Comparison of ENCODE assay signal across 10 cellular contexts in the genomic region with DNA sequence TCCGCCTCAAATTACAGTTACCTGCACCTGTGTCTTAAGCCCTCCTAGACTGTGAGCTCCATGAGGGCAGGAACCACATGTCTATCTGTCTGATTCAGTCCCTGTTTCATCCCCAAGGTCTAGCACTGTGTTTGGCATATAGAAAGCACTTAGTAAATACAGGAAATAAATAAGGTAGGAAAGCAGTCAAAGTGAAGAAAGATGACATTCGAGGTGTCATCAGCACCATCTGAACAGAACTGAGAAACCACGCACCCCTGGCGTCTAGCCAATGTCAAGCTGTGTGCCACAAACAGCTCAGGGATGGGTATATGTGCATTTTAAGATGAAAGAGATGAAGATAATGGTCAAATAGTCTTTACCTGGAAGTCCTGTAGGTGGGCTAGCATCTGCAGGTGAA.
DNase-seq lines count a peak whose midpoint lies in the region; ATAC-seq, FAIRE-seq and TF ChIP-seq lines count a peak whose summit lies in the region.
"Had no signal": no experiment of that assay in that cellular context is flagged by ENCODE, and none has a peak within 500 bp of the region (broad histone marks: within the 10 kb centered on the region; RNA-seq: fewer than 3 reads in every experiment).

No MANE protein-coding gene starts in this region.

- H3K36me3 Mint-ChIP-seq in activated CD8-positive, alpha-beta T cell treated with anti-CD3 and anti-CD28 coated beads for 36 hours (ENCODE audit: low read depth) = peaks cover 40% of the 10 kb centered on the region

- TF ChIP-seq CTCF in activated CD8-positive, alpha-beta T cell treated with anti-CD3 and anti-CD28 coated beads for 36 hours (IDR thresholded peaks at IDR 0.05) = no peak
- no peak for TF ChIP-seq CTCF in coronary artery (IDR thresholded peaks at IDR 0.05)

- H3K27ac Mint-ChIP-seq in activated CD8-positive, alpha-beta T cell treated with anti-CD3 and anti-CD28 coated beads for 36 hours = peak overlapping the region; percentile 79

- intact Hi-C loops in activated CD8-positive, alpha-beta T cell treated with anti-CD3 and anti-CD28 coated beads for 36 hours (cut with micrococcal nuclease) = no loop called here

- H3K27ac ChIP-seq in coronary artery = no peak overlapping the region

- no peaks in the 10 kb centered on the region for H3K9me3 Mint-ChIP-seq in activated CD8-positive, alpha-beta T cell treated with anti-CD3 and anti-CD28 coated beads for 36 hours

- peaks cover 21% of the 10 kb centered on the region for H3K4me1 Mint-ChIP-seq in activated CD8-positive, alpha-beta T cell treated with anti-CD3 and anti-CD28 coated beads for 36 hours (ENCODE audit: low read depth)

- peak; percentile 86 for ATAC-seq in activated CD8-positive, alpha-beta T cell treated with anti-CD3 and anti-CD28 coated beads for 36 hours

- POLR2A ChIA-PET in activated CD8-positive, alpha-beta T cell treated with anti-CD3 and anti-CD28 coated beads for 36 hours (lab: Charles Lee) = interaction anchor here (0.9 to 1.4 kb wide), 3 partner anchors 9 to 216 kb away, joined by 3 to 5 read pairs (median 4); partner anchors contain the start of gene NCBP3

- H3K27me3 Mint-ChIP-seq in activated CD8-positive, alpha-beta T cell treated with anti-CD3 and anti-CD28 coated beads for 36 hours = no peaks in the 10 kb centered on the region

- no peak overlapping the region for H3K4me3 ChIP-seq in coronary artery

- peak; percentile 13 for FAIRE-seq in HTR-8/SVneo (lab: Jason Lieb, UNC)

- DNase-seq in HTR-8/SVneo (ENCODE audit: insufficient read length, low spot score) = no peak
- peak; percentile 81 for DNase-seq in activated CD8-positive, alpha-beta T cell treated with anti-CD3 and anti-CD28 coated beads for 36 hours
- peak; percentile 25 for DNase-seq in effector CD4-positive, alpha-beta T cell
- DNase-seq in stimulated activated CD8-positive, alpha-beta memory T cell treated with anti-CD3 and anti-CD28 coated beads, Interleukin-15, amount 100 ng/mL, for 4 hours (ENCODE audit: low read depth in 2 of 2) = peak; percentile 13 to 34
- no peak for DNase-seq in GM03348 (ENCODE audit: low spot score)
- DNase-seq in NCI-H524 treated with DMSO at 0.1 percent for 48 hours (lab: John Stamatoyannopoulos, UW) = no peak
- DNase-seq in NCI-H774 (lab: John Stamatoyannopoulos, UW) = no peak
- no peak for DNase-seq in coronary artery (ENCODE audit: low spot score)
- DNase-seq: KG1, occipital lobe had no signal

- no peak overlapping the region for H3K4me3 Mint-ChIP-seq in activated CD8-positive, alpha-beta T cell treated with anti-CD3 and anti-CD28 coated beads for 36 hours

- CTCF ChIA-PET in activated CD8-positive, alpha-beta T cell treated with anti-CD3 and anti-CD28 coated beads for 36 hours (lab: Charles Lee) = interaction anchor here (0.7 to 2.9 kb wide), 3 partner anchors 27 to 130 kb away, joined by 3 to 9 read pairs (median 5); no protein-coding TSS in a partner anchor

Comparison
In these comparisons a context has a peak if more than half of its experiments do, and no peak if none do; other contexts are left out.
1. DNase-seq: peak in activated CD8-positive, alpha-beta T cell treated with anti-CD3 and anti-CD28 coated beads for 36 hours (single experiment), effector CD4-positive, alpha-beta T cell (single experiment) and stimulated activated CD8-positive, alpha-beta memory T cell treated with anti-CD3 and anti-CD28 coated beads, Interleukin-15, amount 100 ng/mL, for 4 hours (2 of 2); none in HTR-8/SVneo (single experiment), GM03348 (single experiment), NCI-H524 treated with DMSO at 0.1 percent for 48 hours (single experiment), NCI-H774 (single experiment) and coronary artery (single experiment).